ENCODE assay signal across 14 cellular contexts in the genomic region with DNA sequence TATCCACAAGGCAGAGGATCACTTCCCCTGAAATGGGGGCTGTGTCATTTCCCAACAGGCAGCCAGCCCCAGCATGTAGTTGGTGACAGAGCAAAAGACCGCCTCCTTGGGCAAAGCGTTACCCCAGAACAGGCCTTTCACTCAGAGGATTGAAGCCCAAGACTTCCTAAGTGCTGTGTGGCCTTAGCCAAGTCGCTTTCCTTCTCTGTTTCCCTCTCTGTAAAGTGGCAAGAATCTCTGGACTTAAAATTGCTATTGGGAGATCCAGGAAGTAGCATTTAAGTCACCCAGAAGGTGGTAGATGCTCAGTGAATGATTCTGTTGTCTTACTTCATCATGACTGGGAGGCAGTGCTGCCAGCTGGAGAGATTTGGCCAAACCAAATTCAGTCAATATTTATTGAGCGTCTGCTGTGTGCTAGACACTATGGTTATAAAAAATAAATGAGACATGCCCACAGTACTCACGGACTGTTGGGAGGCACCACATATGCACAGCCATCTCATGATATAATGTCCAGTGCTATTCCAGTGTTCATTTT. TPM values are rescaled to one million over a fixed set of nuclear protein-coding genes. Genes with fewer than 3 reads are reported as not detected.
A peak's percentile ranks its signal among the peaks of the same experiment; 100 is the strongest.
DNase-seq lines count a peak whose midpoint lies in the region; ATAC-seq and TF ChIP-seq lines count a peak whose summit lies in the region.
"Had no signal": no experiment of that assay in that cellular context is flagged by ENCODE, and none has a peak within 500 bp of the region (broad histone marks: within the 10 kb centered on the region; RNA-seq: fewer than 3 reads in every experiment).

No MANE protein-coding gene starts in this region.

- no peak overlapping the region for H3K4me3 Mint-ChIP-seq in activated CD4-positive, alpha-beta T cell treated with anti-CD3 and anti-CD28 coated beads, Interleukin-2, amount 10 ng/mL, durations not matched to agents 7 days and 5 days
- H3K4me3 Mint-ChIP-seq in HFFc6 (no peak overlapping the region), T-helper 17 cell (no peak overlapping the region), mesothelial cell of epicardium (no peak overlapping the region)
- H3K4me3 Mint-ChIP-seq: B cell; CD4-positive, alpha-beta T cell had no signal

- no peak for DNase-seq in activated CD4-positive, alpha-beta T cell treated with anti-CD3 and anti-CD28 coated beads, Interleukin-2, amount 10 ng/mL, durations not matched to agents 7 days and 5 days
- no peak for DNase-seq in activated CD4-positive, alpha-beta T cell treated with anti-CD3 and anti-CD28 coated beads for 48 hours
- no peak for DNase-seq in HFFc6
- no peak for DNase-seq in T-helper 17 cell
- DNase-seq in mesothelial cell of epicardium (ENCODE audit: low spot score in 2 of 2, unreplicated experiment in 2 of 2) = no peak
- DNase-seq in T-helper 9 cell = no peak
- DNase-seq in SIG-M5 treated with dmso at 0.1 percent for 504 hours (lab: John Stamatoyannopoulos, UW; ENCODE audit: unreplicated experiment) = no peak
- DNase-seq: C1 segment of cervical spinal cord; Calu3; CD4-positive, alpha-beta T cell; DMS 273 treated with DMSO at 0.1 percent for 48 hours had no signal

- TF ChIP-seq CTCF in HFFc6 (IDR thresholded peaks at IDR 0.05) = no peak
- TF ChIP-seq CTCF in mesothelial cell of epicardium (IDR thresholded peaks at IDR 0.05; ENCODE audit: unreplicated experiment) = no peak

- peaks cover 80% of the 10 kb centered on the region for H3K36me3 Mint-ChIP-seq in activated CD4-positive, alpha-beta T cell treated with anti-CD3 and anti-CD28 coated beads, Interleukin-2, amount 10 ng/mL, durations not matched to agents 7 days and 5 days (ENCODE audit: low read depth)
- peaks cover 50% of the 10 kb centered on the region for H3K36me3 Mint-ChIP-seq in HFFc6 (ENCODE audit: low read depth)
- peaks cover 2% of the 10 kb centered on the region for H3K36me3 Mint-ChIP-seq in T-helper 17 cell (ENCODE audit: low read depth)
- peaks cover 24% of the 10 kb centered on the region for H3K36me3 Mint-ChIP-seq in mesothelial cell of epicardium

- H3K9me3 ChIP-seq in T-helper 17 cell (ENCODE audit: control insufficient read depth, low read length, poor library complexity, severe bottlenecking) = no peaks in the 10 kb centered on the region
- H3K9me3 ChIP-seq: HAP-1 had no signal

- ATAC-seq in T-helper 17 cell (no peak), HG02870 (IDR thresholded peaks at IDR 0.05; ENCODE audit: unreplicated experiment) (no peak)

- no peaks in the 10 kb centered on the region for H3K9me3 Mint-ChIP-seq in activated CD4-positive, alpha-beta T cell treated with anti-CD3 and anti-CD28 coated beads, Interleukin-2, amount 10 ng/mL, durations not matched to agents 7 days and 5 days
- H3K9me3 Mint-ChIP-seq in HFFc6 (no peaks in the 10 kb centered on the region), mesothelial cell of epicardium (peaks cover 4% of the 10 kb centered on the region)
- H3K9me3 Mint-ChIP-seq: CD4-positive, alpha-beta T cell had no signal

- POLR2A ChIA-PET in activated CD4-positive, alpha-beta T cell treated with anti-CD3 and anti-CD28 coated beads, Interleukin-2, amount 10 ng/mL, durations not matched to agents 7 days and 5 days (lab: Charles Lee) = interaction anchor here (0.6 kb wide), 1 partner anchor 521 kb away, joined by 4 read pairs; no protein-coding TSS in a partner anchor

- H3K27ac Mint-ChIP-seq in activated CD4-positive, alpha-beta T cell treated with anti-CD3 and anti-CD28 coated beads, Interleukin-2, amount 10 ng/mL, durations not matched to agents 7 days and 5 days = peak overlapping the region; percentile 37
- H3K27ac Mint-ChIP-seq in HFFc6 (peak overlapping the region; percentile 43; the same call in 1 of the 2 replicates), T-helper 17 cell (peak overlapping the region; percentile 74), mesothelial cell of epicardium (peak overlapping the region; percentile 96)
- H3K27ac Mint-ChIP-seq: B cell; CD4-positive, alpha-beta T cell had no signal

- CTCF ChIA-PET in activated CD4-positive, alpha-beta T cell treated with anti-CD3 and anti-CD28 coated beads, Interleukin-2, amount 10 ng/mL, durations not matched to agents 7 days and 5 days (lab: Charles Lee) = interaction anchor here (1.8 kb wide), 1 partner anchor 9 kb away, joined by 4 read pairs; no protein-coding TSS in a partner anchor

- no peaks in the 10 kb centered on the region for H3K27me3 Mint-ChIP-seq in activated CD4-positive, alpha-beta T cell treated with anti-CD3 and anti-CD28 coated beads, Interleukin-2, amount 10 ng/mL, durations not matched to agents 7 days and 5 days
- H3K27me3 Mint-ChIP-seq in HFFc6 (ENCODE audit: insufficient read depth) = no peaks in the 10 kb centered on the region; the same call in 1 of the 2 replicates
- H3K27me3 Mint-ChIP-seq in T-helper 17 cell = no peaks in the 10 kb centered on the region
- no peaks in the 10 kb centered on the region for H3K27me3 Mint-ChIP-seq in mesothelial cell of epicardium (ENCODE audit: low read depth)
- H3K27me3 Mint-ChIP-seq: B cell; CD4-positive, alpha-beta T cell had no signal

- H3K4me1 Mint-ChIP-seq in activated CD4-positive, alpha-beta T cell treated with anti-CD3 and anti-CD28 coated beads, Interleukin-2, amount 10 ng/mL, durations not matched to agents 7 days and 5 days = no peaks in the 10 kb centered on the region
- H3K4me1 Mint-ChIP-seq in HFFc6 (ENCODE audit: low read depth) (peaks cover 46% of the 10 kb centered on the region), T-helper 17 cell (peaks cover 3% of the 10 kb centered on the region), mesothelial cell of epicardium (peaks cover 31% of the 10 kb centered on the region)
- H3K4me1 Mint-ChIP-seq: B cell had no signal

RNA-seq across cellular contexts. Expression of a gene that starts 35.3 kb away (rescaled TPM):
- 10 to 100 TPM; 72.8 to 78.1 TPM for total RNA-seq in activated CD4-positive, alpha-beta T cell treated with anti-CD3 and anti-CD28 coated beads, Interleukin-2, amount 10 ng/mL, durations not matched to agents 7 days and 5 days
- total RNA-seq in HFFc6 (2021; fragmentation: NEBNext Ultra II Directional; extraction: Animal tissue kit (Norgen Biotek cat#: 25700)) = 100 to 1,000 TPM in 4 of 6 experiments, 10 to 100 TPM in 2; 97.8 to 164 (median 107) TPM
- total RNA-seq in T-helper 17 cell = 10 to 100 TPM; 32.9 to 41.7 TPM
- total RNA-seq in mesothelial cell of epicardium = 19.3 to 21.3 TPM (median 20.6 TPM) in 3 replicates

RNA-seq across cellular contexts. Expression of a gene that starts 37.3 kb away (rescaled TPM):
- 10 to 100 TPM; 10.0 to 11.0 TPM for total RNA-seq in activated CD4-positive, alpha-beta T cell treated with anti-CD3 and anti-CD28 coated beads, Interleukin-2, amount 10 ng/mL, durations not matched to agents 7 days and 5 days
- 10 to 100 TPM in 5 of 6 experiments, 1 to 10 TPM in 1; 8.8 to 13.0 (median 11.0) TPM for total RNA-seq in HFFc6 (2021; fragmentation: NEBNext Ultra II Directional; extraction: Animal tissue kit (Norgen Biotek cat#: 25700))
- total RNA-seq in T-helper 17 cell (1 to 10 TPM; 2.5 to 3.6 TPM), mesothelial cell of epicardium (8.8 to 9.4 TPM (median 8.8 TPM) in 3 replicates)

RNA-seq across cellular contexts. Expression of a gene that starts 51.7 kb away (rescaled TPM):
- 100 to 1,000 TPM in 1 of 2 experiments, 10 to 100 TPM in 1; 96.8 to 100 TPM for total RNA-seq in activated CD4-positive, alpha-beta T cell treated with anti-CD3 and anti-CD28 coated beads, Interleukin-2, amount 10 ng/mL, durations not matched to agents 7 days and 5 days
- 10 to 100 TPM; 11.9 to 14.5 (median 12.9) TPM for total RNA-seq in HFFc6 (2021; fragmentation: NEBNext Ultra II Directional; extraction: Animal tissue kit (Norgen Biotek cat#: 25700))
- total RNA-seq in T-helper 17 cell = 100 to 1,000 TPM; 152 to 160 TPM
- 9.5 to 14.7 TPM (median 11.8 TPM) in 3 replicates for total RNA-seq in mesothelial cell of epicardium

Comparison
In these comparisons a context has a peak if more than half of its experiments do, and no peak if none do; other contexts are left out.
1. H3K27ac Mint-ChIP-seq: peak in every context shown above with its lines; median percentile 96 in mesothelial cell of epicardium; 74 in T-helper 17 cell; 43 in HFFc6; 37 in activated CD4-positive, alpha-beta T cell treated with anti-CD3 and anti-CD28 coated beads, Interleukin-2, amount 10 ng/mL, durations not matched to agents 7 days and 5 days.